18 cellular contexts compared by ENCODE assay signal in genomic region chr2:166411473-166412230, GRCh38. TPM values are rescaled to one million over a fixed set of nuclear protein-coding genes. Genes with fewer than 3 reads are reported as not detected.
DNase-seq lines count a peak whose midpoint lies in the region; ATAC-seq, FAIRE-seq and TF ChIP-seq lines count a peak whose summit lies in the region.
"Had no signal": no experiment of that assay in that cellular context is flagged by ENCODE, and none has a peak within 500 bp of the region (broad histone marks: within the 10 kb centered on the region; RNA-seq: fewer than 3 reads in every experiment).

No MANE protein-coding gene starts in this region.

- no peaks in the 10 kb centered on the region for H3K27me3 Mint-ChIP-seq in endodermal cell (ENCODE audit: insufficient read depth)
- H3K27me3 Mint-ChIP-seq: activated T-cell treated with anti-CD3 and anti-CD28 coated beads, Interleukin-2, amount 50 U/mL, for 24 hours; memory B cell had no signal

- H4K20me1 ChIP-seq in K562 (replicated peaks; ENCODE audit: control insufficient read depth, insufficient read depth, low read length) = no peaks in the 10 kb centered on the region

- H3K36me3 ChIP-seq in K562 (ENCODE audit: control insufficient read depth, insufficient read depth, low read length) (no peaks in the 10 kb centered on the region), kidney epithelial cell (ENCODE audit: control insufficient read depth, insufficient read depth, low read length) (no peaks in the 10 kb centered on the region), endodermal cell (ENCODE audit: control insufficient read depth, insufficient read depth, low read length) (no peaks in the 10 kb centered on the region)
- H3K36me3 ChIP-seq: adrenal gland had no signal

- H3K9me3 ChIP-seq in AG04450 (ENCODE audit: control insufficient read depth, insufficient read depth, low read length) (no peaks in the 10 kb centered on the region), K562 (replicated peaks; ENCODE audit: control insufficient read depth, insufficient read depth, low read depth, low read length) (no peaks in the 10 kb centered on the region), endodermal cell (ENCODE audit: control insufficient read depth, low read length) (no peaks in the 10 kb centered on the region)
- H3K9me3 ChIP-seq: adrenal gland had no signal

- BruUV-seq in K562 (replicated peaks; lab: Mats Ljungman, UMichigan) = no TSS peak

- H3K4me1 Mint-ChIP-seq in endodermal cell = no peaks in the 10 kb centered on the region
- H3K4me1 Mint-ChIP-seq: memory B cell had no signal

- peak overlapping the region; percentile 10; the same call in 1 of the 2 replicates for H3K4me3 ChIP-seq in AG04450 (ENCODE audit: low read depth, low read length)
- H3K4me3 ChIP-seq in K562 = no peak overlapping the region
- H3K4me3 ChIP-seq in kidney epithelial cell (ENCODE audit: low read depth, low read length) = no peak overlapping the region
- H3K4me3 ChIP-seq in endodermal cell (ENCODE audit: low read length) = no peak overlapping the region
- H3K4me3 ChIP-seq in coronary artery = no peak overlapping the region
- H3K4me3 ChIP-seq: adrenal gland had no signal

- H3K27me3 ChIP-seq in AG04450 (ENCODE audit: control insufficient read depth, insufficient read depth, low read length) (no peaks in the 10 kb centered on the region), K562 (ENCODE audit: control insufficient read depth in 2 of 2, insufficient read depth in 2 of 2, low read length in 2 of 2) (no peaks in the 10 kb centered on the region), kidney epithelial cell (ENCODE audit: control insufficient read depth, insufficient read depth, low read length) (no peaks in the 10 kb centered on the region), endodermal cell (ENCODE audit: control insufficient read depth, insufficient read depth, low read length, poor library complexity, severe bottlenecking) (no peaks in the 10 kb centered on the region)
- H3K27me3 ChIP-seq: adrenal gland had no signal

- TF ChIP-seq EP300 in K562 (IDR thresholded peaks at IDR 0.05; ENCODE audit: low read length) = no peak

- H3K4me3 Mint-ChIP-seq in endodermal cell = no peak overlapping the region
- H3K4me3 Mint-ChIP-seq: activated T-cell treated with anti-CD3 and anti-CD28 coated beads, Interleukin-2, amount 50 U/mL, for 24 hours; memory B cell had no signal

- no peak for TF ChIP-seq RAD21 in K562 (CRISPR knock-in tag; conservative IDR thresholded peaks at IDR 0.05 in 1 of 2, IDR thresholded peaks at IDR 0.05 in 1 of 2)

- TF ChIP-seq CTCF in AG04450 (IDR thresholded peaks at IDR 0.05; ENCODE audit: low read depth, low read length) = no peak
- no peak for TF ChIP-seq CTCF in K562 (IDR thresholded peaks at IDR 0.05 in 2 of 3, conservative IDR thresholded peaks at IDR 0.05 in 1 of 3; ENCODE audit: insufficient read depth in 2 of 3, low read depth in 1 of 3, low read length in 3 of 3)
- TF ChIP-seq CTCF in kidney epithelial cell (IDR thresholded peaks at IDR 0.05; ENCODE audit: insufficient read depth, low read length, poor library complexity, severe bottlenecking) = no peak
- no peak for TF ChIP-seq CTCF in endodermal cell (conservative IDR thresholded peaks at IDR 0.05)
- no peak for TF ChIP-seq CTCF in GM13976 (IDR thresholded peaks at IDR 0.05; ENCODE audit: borderline replicate concordance, control extremely low read depth, extremely low read depth, insufficient read depth, missing control alignments)
- TF ChIP-seq CTCF in coronary artery (IDR thresholded peaks at IDR 0.05) = no peak

- ATAC-seq in K562 (peak; percentile 77), HG02642 (IDR thresholded peaks at IDR 0.05; ENCODE audit: poor library complexity, unreplicated experiment) (no peak)

- intact Hi-C loops in K562 (cut with micrococcal nuclease) = loop anchor here (2.0 kb wide), 1 partner anchor 35 kb away; no protein-coding TSS in a partner anchor

- in situ Hi-C loops in K562 (cut with MboI) = loop anchor here (10.0 to 25.0 kb wide), 2 partner anchors 227 to 474 kb away; no protein-coding TSS in a partner anchor
- in situ Hi-C loops in GM13976 (cut with MboI; ENCODE audit: low sequenced_read_pairs, unreplicated experiment) = no loop called here

- no peaks in the 10 kb centered on the region for H3K79me2 ChIP-seq in K562 (ENCODE audit: control insufficient read depth, insufficient read depth, low read length)

- H3K27ac Mint-ChIP-seq in endodermal cell = no peak overlapping the region
- H3K27ac Mint-ChIP-seq: activated T-cell treated with anti-CD3 and anti-CD28 coated beads, Interleukin-2, amount 50 U/mL, for 24 hours; memory B cell had no signal

- 11% methylated on average over 6 of the region's 6 CpGs for WGBS in K562 (ENCODE audit: insufficient coverage, low coverage, missing lambda C conversion rate)
- 89 to 91% methylated on average over 6 of the region's 6 CpGs for WGBS in endodermal cell (ENCODE audit: insufficient coverage in 1 of 2, insufficient read length in 1 of 2), 2 experiments

- no peak for TF ChIP-seq POLR2A in K562 (conservative IDR thresholded peaks at IDR 0.05)

- no peak for FAIRE-seq in K562 (lab: Jason Lieb, UNC)

- no peaks in the 10 kb centered on the region for H3K36me3 Mint-ChIP-seq in endodermal cell (ENCODE audit: low read depth)
- H3K36me3 Mint-ChIP-seq: memory B cell had no signal

- H3K4me2 ChIP-seq in K562 (ENCODE audit: insufficient read depth, low read length) = no peak overlapping the region

- peak overlapping the region; percentile 58 for H3K27ac ChIP-seq in AG04450 (ENCODE audit: low read depth, low read length)
- H3K27ac ChIP-seq in K562 (ENCODE audit: extremely low read depth, low read depth, low read length) = peak overlapping the region; percentile 21; the same call in 1 of the 3 replicates
- no peak overlapping the region for H3K27ac ChIP-seq in endodermal cell (ENCODE audit: low read depth, low read length)
- H3K27ac ChIP-seq in coronary artery = no peak overlapping the region
- H3K27ac ChIP-seq: adrenal gland had no signal

- H3K9ac ChIP-seq in K562 (ENCODE audit: insufficient read depth in 1 of 2, low read depth in 2 of 2, low read length in 2 of 2) = no peak overlapping the region
- H3K9ac ChIP-seq in endodermal cell (ENCODE audit: extremely low read depth, low read length, poor library complexity, severe bottlenecking) = no peak overlapping the region

- no peaks in the 10 kb centered on the region for H3K9me3 Mint-ChIP-seq in endodermal cell
- H3K9me3 Mint-ChIP-seq: activated T-cell treated with anti-CD3 and anti-CD28 coated beads, Interleukin-2, amount 50 U/mL, for 24 hours had no signal

- DNase-seq in AG04450 (ENCODE audit: low read depth, low spot score) = no peak
- peak; percentile 15 for DNase-seq in NCI-H2227 (lab: John Stamatoyannopoulos, UW; ENCODE audit: unreplicated experiment)
- no peak for DNase-seq in K562 (ENCODE audit: extremely low read depth in 1 of 4, low spot score in 3 of 4)
- peak; percentile 9 for DNase-seq in kidney epithelial cell (ENCODE audit: low read depth)
- DNase-seq in endodermal cell = no peak
- DNase-seq in GM13976 (ENCODE audit: low spot score) = no peak
- DNase-seq in coronary artery (ENCODE audit: low spot score) = no peak
- DNase-seq: activated CD4-positive, CD25-positive, alpha-beta regulatory T cell treated with anti-CD3 and anti-CD28 coated beads, Interleukin-2, amount 50 U/mL, for 72 hours; activated T-cell treated with anti-CD3 and anti-CD28 coated beads, Interleukin-2, amount 50 U/mL, for 24 hours; effector memory CD4-positive, alpha-beta T cell; NCI-H146; NCI-H82; posterior cingulate gyrus; SIG-M5; stimulated activated CD4-positive, alpha-beta T cell treated with anti-CD3 and anti-CD28 coated beads, Interleukin-1b, Interleukin-23, amount 100 ng/mL, for 48 hours had no signal

- H2AFZ ChIP-seq in K562 (ENCODE audit: low read depth, low read length) = peak overlapping the region; percentile 32; the same call in 1 of the 2 replicates

- POLR2A ChIA-PET in AG04450 (lab: Yijun Ruan, JAX) = no interaction called here
- POLR2A ChIA-PET in K562 (lab: Yijun Ruan, JAX) = no interaction called here

- CTCF ChIA-PET in AG04450 (lab: Charles Lee) (interaction anchor here (0.6 to 1.7 kb wide), 4 partner anchors 8 to 296 kb away, joined by 3 to 5 read pairs (median 3); no protein-coding TSS in a partner anchor), K562 (lab: Yijun Ruan, JAX; ENCODE audit: low intra/inter-chr PET ratio) (no interaction called here)

- no peaks in the 10 kb centered on the region for H3K9me1 ChIP-seq in K562 (ENCODE audit: control insufficient read depth, insufficient read depth, low read length)

- H3K4me1 ChIP-seq in K562 (replicated peaks in 1 of 2; ENCODE audit: control insufficient read depth in 2 of 2, insufficient read depth in 2 of 2, low read length in 2 of 2) = peaks cover 0 to 8% of the 10 kb centered on the region in 2 experiments; a peak in 3 of 5 replicates
- H3K4me1 ChIP-seq in endodermal cell (ENCODE audit: control insufficient read depth, insufficient read depth, low read length) = no peaks in the 10 kb centered on the region
- H3K4me1 ChIP-seq: adrenal gland had no signal

RNA-seq across cellular contexts. Expression of gene SCN9A, which starts 35.9 kb away (rescaled TPM):
- 39.9 and 56.8 TPM in 2 replicates for polyA plus RNA-seq in AG04450 (2011; rRNA removed)
- polyA minus RNA-seq in AG04450 (2011; rRNA and poly(A)+ RNA removed) = 154 and 186 TPM in 2 replicates
- total RNA-seq in K562 (2011; cell fraction: chromatin; rRNA removed; ENCODE audit: low replicate concordance) = 27.2 and 83.3 TPM in 2 replicates
- 14.2 and 21.1 TPM in 2 replicates for total RNA-seq in K562 (2011; cell fraction: nucleolus; rRNA removed)
- total RNA-seq in K562 (2011; cell fraction: nucleoplasm; rRNA removed) = 29.3 and 43.3 TPM in 2 replicates
- total RNA-seq in K562 (2014; rRNA removed) = 7.1 and 7.8 TPM in 2 replicates
- total RNA-seq in K562 (2014; rRNA removed; fragmentation: Illumina TruSeq; extraction: Trizol) = 10.8 and 11.4 TPM in 2 replicates
- total RNA-seq in K562 (2015; rRNA removed; fragmentation: Illumina TruSeq; extraction: Trizol) = 19.8 and 22.8 TPM in 2 replicates
- total RNA-seq in K562 (2021) = 8.5 and 10.4 TPM in 2 replicates
- 2.8 and 7.6 TPM in 2 replicates for polyA plus RNA-seq in K562 (2011; rRNA removed)
- polyA plus RNA-seq in K562 (2011; cell fraction: cytosol; rRNA removed) = 1.3 and 2.4 TPM in 2 replicates
- 3.6 and 9.7 TPM in 2 replicates for polyA plus RNA-seq in K562 (2011; cell fraction: nucleus; rRNA removed)
- polyA plus RNA-seq in K562 (2012) = 9.7 and 19.0 TPM in 2 replicates
- polyA plus RNA-seq in K562 (2014; fragmentation: Illumina TruSeq; extraction: Trizol) = 4.5 and 6.4 TPM in 2 replicates
- 1 to 10 TPM; 1.4 to 1.5 TPM for polyA plus RNA-seq in K562 (2014; fragmentation: Nextera tagmentation; extraction: Ambion mirVana)
- polyA plus RNA-seq in K562 (2014; rRNA removed) = 4.7 and 5.0 TPM in 2 replicates
- 15.1 and 27.6 TPM in 2 replicates for polyA minus RNA-seq in K562 (2011; rRNA and poly(A)+ RNA removed)
- 1.3 and 5.2 TPM in 2 replicates for polyA minus RNA-seq in K562 (2011; cell fraction: cytosol; rRNA and poly(A)+ RNA removed)
- 14.8 and 27.5 TPM in 2 replicates for polyA minus RNA-seq in K562 (2011; cell fraction: nucleus; rRNA and poly(A)+ RNA removed)
- total RNA-seq in kidney epithelial cell = 7.2 and 8.1 TPM in 2 replicates
- under 1 TPM; 0.13 to 0.35 TPM for total RNA-seq in endodermal cell
- 1.2 TPM for polyA plus RNA-seq in endodermal cell (2013, experiment 1 of 2)
- 0.91 TPM for polyA plus RNA-seq in endodermal cell (2013, experiment 2 of 2)

Comparison
In these comparisons a context has a peak if more than half of its experiments do, and no peak if none do; other contexts are left out.
1. DNase-seq: peak in NCI-H2227 (single experiment) and kidney epithelial cell (single experiment); none in AG04450 (single experiment), K562 (0 of 4), endodermal cell (single experiment), GM13976 (single experiment) and coronary artery (single experiment).
2. H3K27ac ChIP-seq: peak in AG04450 (single experiment) and K562 (single experiment); none in endodermal cell (single experiment) and coronary artery (0 of 2).